18 cellular contexts compared by ENCODE assay signal in the genomic region with DNA sequence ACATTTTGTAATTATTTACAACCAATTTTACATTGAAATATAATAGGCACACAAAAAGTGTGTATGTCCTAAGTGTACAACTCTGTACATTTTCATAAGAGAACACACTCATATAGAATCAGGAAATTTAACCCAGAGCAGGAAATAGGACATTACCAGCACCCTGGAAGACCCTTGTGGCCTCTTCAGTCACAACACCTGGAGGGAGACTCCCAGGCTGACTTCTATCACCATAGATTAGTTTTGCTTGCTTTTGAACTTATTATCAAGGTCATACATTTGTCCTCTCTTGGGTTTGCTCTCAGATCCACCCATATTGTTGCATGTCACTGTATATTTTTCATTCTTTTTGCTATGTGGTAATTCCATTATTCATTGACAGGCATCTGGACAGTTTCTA. TPM values are rescaled to one million over a fixed set of nuclear protein-coding genes. Genes with fewer than 3 reads are reported as not detected.
"Had no signal": no experiment of that assay in that cellular context is flagged by ENCODE, and none has a peak within 500 bp of the region (broad histone marks: within the 10 kb centered on the region; RNA-seq: fewer than 3 reads in every experiment).

No MANE protein-coding gene starts in this region.

- H3K36me3 ChIP-seq: breast epithelium had no signal

- ATAC-seq: activated CD8-positive, alpha-beta memory T cell treated with anti-CD3 and anti-CD28 coated beads, Interleukin-2, amount 10 ng/mL, durations not matched to agents 7 days and 5 days; activated T-cell treated with anti-CD3 and anti-CD28 coated beads, Interleukin-2, amount 50 U/mL, for 72 hours; heart right ventricle; left lung; natural killer cell treated with Interleukin-12 subunit alpha and Interleukin-12 subunit beta and Interleukin-15 and Interleukin-18, amount 100 ng/mL, for 72 hours; stimulated activated naive CD8-positive, alpha-beta T cell treated with anti-CD3 and anti-CD28 coated beads, Interleukin-15, amount 100 ng/mL, for 72 hours had no signal

- H3K27ac ChIP-seq: breast epithelium, left lung, sigmoid colon had no signal

- H3K27ac Mint-ChIP-seq: activated CD8-positive, alpha-beta memory T cell treated with anti-CD3 and anti-CD28 coated beads, Interleukin-2, amount 10 ng/mL, durations not matched to agents 7 days and 5 days; activated naive CD8-positive, alpha-beta T cell treated with anti-CD3 and anti-CD28 coated beads for 36 hours; activated T-cell treated with anti-CD3 and anti-CD28 coated beads, Interleukin-2, amount 50 U/mL, for 72 hours; stimulated activated naive CD8-positive, alpha-beta T cell treated with anti-CD3 and anti-CD28 coated beads, Interleukin-15, amount 100 ng/mL, for 72 hours had no signal

- H3K36me3 Mint-ChIP-seq: activated CD8-positive, alpha-beta memory T cell treated with anti-CD3 and anti-CD28 coated beads, Interleukin-2, amount 10 ng/mL, durations not matched to agents 7 days and 5 days; natural killer cell treated with Interleukin-12 subunit alpha and Interleukin-12 subunit beta and Interleukin-15 and Interleukin-18, amount 100 ng/mL, for 72 hours had no signal

- H3K4me3 Mint-ChIP-seq: activated CD8-positive, alpha-beta memory T cell treated with anti-CD3 and anti-CD28 coated beads, Interleukin-2, amount 10 ng/mL, durations not matched to agents 7 days and 5 days; activated naive CD8-positive, alpha-beta T cell treated with anti-CD3 and anti-CD28 coated beads for 36 hours; activated T-cell treated with anti-CD3 and anti-CD28 coated beads, Interleukin-2, amount 50 U/mL, for 72 hours; stimulated activated naive CD8-positive, alpha-beta T cell treated with anti-CD3 and anti-CD28 coated beads, Interleukin-15, amount 100 ng/mL, for 72 hours had no signal

- H3K27me3 Mint-ChIP-seq: memory B cell had no signal

- H3K27me3 ChIP-seq: breast epithelium, heart right ventricle, sigmoid colon had no signal

- H3K4me3 ChIP-seq: breast epithelium, heart right ventricle, left lung, sigmoid colon had no signal

- DNase-seq: activated CD8-positive, alpha-beta memory T cell treated with anti-CD3 and anti-CD28 coated beads, Interleukin-2, amount 10 ng/mL, durations not matched to agents 7 days and 5 days; activated gamma-delta T cell treated with Interleukin-2 at 50 U/mL for 16 hours; activated naive CD8-positive, alpha-beta T cell treated with anti-CD3 and anti-CD28 coated beads for 36 hours; activated T-cell treated with anti-CD3 and anti-CD28 coated beads, Interleukin-2, amount 50 U/mL, for 72 hours; heart right ventricle; left lung; sigmoid colon; stimulated activated CD4-positive, alpha-beta T cell treated with anti-CD3 and anti-CD28 coated beads, Interleukin-4, amount 100 ng/mL, for 24 hours; stimulated activated naive CD8-positive, alpha-beta T cell treated with anti-CD3 and anti-CD28 coated beads, Interleukin-15, amount 100 ng/mL, for 72 hours had no signal

- H3K9me3 ChIP-seq: breast epithelium, heart right ventricle, left lung, sigmoid colon had no signal

- H3K9me3 Mint-ChIP-seq: activated naive CD8-positive, alpha-beta T cell treated with anti-CD3 and anti-CD28 coated beads for 36 hours; activated T-cell treated with anti-CD3 and anti-CD28 coated beads, Interleukin-2, amount 50 U/mL, for 72 hours; memory B cell; natural killer cell treated with Interleukin-12 subunit alpha and Interleukin-12 subunit beta and Interleukin-15 and Interleukin-18, amount 100 ng/mL, for 72 hours; stimulated activated naive CD8-positive, alpha-beta T cell treated with anti-CD3 and anti-CD28 coated beads, Interleukin-15, amount 100 ng/mL, for 72 hours had no signal

RNA-seq across cellular contexts. Expression of gene AGRP, which starts 51.1 kb away (rescaled TPM):
- total RNA-seq: activated CD8-positive, alpha-beta memory T cell treated with anti-CD3 and anti-CD28 coated beads, Interleukin-2, amount 10 ng/mL, durations not matched to agents 7 days and 5 days; activated T-cell treated with anti-CD3 and anti-CD28 coated beads, Interleukin-2, amount 50 U/mL, for 72 hours; breast epithelium; frontal cortex; heart right ventricle; mucosa of gallbladder; natural killer cell treated with Interleukin-12 subunit alpha and Interleukin-12 subunit beta and Interleukin-15 and Interleukin-18, amount 100 ng/mL, for 72 hours; omental fat pad; pulmonary artery endothelial cell; sigmoid colon; T-helper 1 cell treated with Interleukin-12 subunit alpha and Interleukin-12 subunit beta and Interleukin-4 antibody, amounts not matched to agents 30 ng/mL and 1 ng/mL, for 36 hours had no signal
- polyA plus RNA-seq: keratinocyte, sigmoid colon had no signal
